Comparison of ENCODE assay signal across 16 cellular contexts in genomic region chr9:114200721-114201300, GRCh38.
"Had no signal": no experiment of that assay in that cellular context is flagged by ENCODE, and none has a peak within 500 bp of the region (broad histone marks: within the 10 kb centered on the region; RNA-seq: fewer than 3 reads in every experiment).

No MANE protein-coding gene starts in this region.

- H3K4me3 ChIP-seq: colonic mucosa, heart left ventricle, thyroid gland, upper lobe of left lung, uterus had no signal

- H3K27ac ChIP-seq: colonic mucosa, heart left ventricle, neutrophil, thyroid gland, upper lobe of left lung, uterus had no signal

- H3K27me3 ChIP-seq: colonic mucosa, heart left ventricle, neutrophil, thyroid gland, upper lobe of left lung, uterus had no signal

- H3K36me3 ChIP-seq: colonic mucosa, heart left ventricle, neutrophil, thyroid gland, upper lobe of left lung, uterus had no signal

- ATAC-seq: heart left ventricle had no signal

- DNase-seq: cerebellar nuclear complex; colonic mucosa; dermis blood vessel endothelial cell; erythroblast; heart left ventricle; hippocampal formation; kidney glomerular epithelial cell; midbrain; naive B cell; small intestine; stimulated activated CD4-positive, alpha-beta T cell treated with anti-CD3 and anti-CD28 coated beads, Interleukin-2, amount 100 ng/mL, for 48 hours; stimulated activated naive CD4-positive, alpha-beta T cell treated with Interleukin-2 at 50 U/mL for 16 hours; thyroid gland; upper lobe of left lung; uterus had no signal

- H3K4me1 ChIP-seq: colonic mucosa, thyroid gland, uterus had no signal

- H3K9me3 ChIP-seq: colonic mucosa, heart left ventricle, neutrophil, thyroid gland, upper lobe of left lung, uterus had no signal
